ENCODE assay signal across 12 cellular contexts in the genomic region with DNA sequence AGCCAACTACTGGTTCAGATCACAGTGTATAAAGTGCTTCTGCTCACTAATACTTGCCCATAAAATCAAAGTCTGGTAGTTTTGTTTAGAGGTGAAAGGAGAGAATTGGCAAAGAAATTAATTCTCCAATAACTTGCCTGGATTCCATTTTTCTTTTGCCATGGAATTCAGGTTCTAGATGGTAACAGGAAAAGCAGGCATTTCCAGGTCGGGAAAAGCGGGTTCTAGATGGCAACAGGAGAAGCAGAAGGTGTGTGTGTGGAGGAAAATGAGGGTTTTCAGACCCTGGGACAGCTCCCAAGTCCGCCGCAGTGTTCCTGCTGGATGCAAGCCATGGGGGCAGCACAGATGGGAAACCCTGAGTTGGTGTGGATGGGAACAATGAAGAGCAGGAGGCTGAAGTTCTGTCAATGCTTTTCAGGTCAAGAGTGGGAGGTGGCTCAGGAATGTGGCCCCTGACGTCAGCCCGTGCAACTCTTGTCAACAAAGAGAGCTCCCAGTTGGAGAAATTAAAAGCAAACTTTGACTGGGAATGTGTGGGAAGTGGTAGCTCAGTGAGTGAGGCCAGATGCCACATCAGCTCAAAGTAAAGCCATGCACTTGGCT.
DNase-seq lines count a peak whose midpoint lies in the region; ATAC-seq, FAIRE-seq and TF ChIP-seq lines count a peak whose summit lies in the region.
"Had no signal": no experiment of that assay in that cellular context is flagged by ENCODE, and none has a peak within 500 bp of the region (broad histone marks: within the 10 kb centered on the region; RNA-seq: fewer than 3 reads in every experiment).

No MANE protein-coding gene starts in this region.

- no peaks in the 10 kb centered on the region for H3K79me2 ChIP-seq in smooth muscle cell (ENCODE audit: low read depth)

- no peak overlapping the region for H3K4me3 ChIP-seq in HEK293 (ENCODE audit: low read depth, low read length)
- no peak overlapping the region for H3K4me3 ChIP-seq in esophagus muscularis mucosa
- H3K4me3 ChIP-seq in lower lobe of right lung, result no peak overlapping the region
- no peak overlapping the region for H3K4me3 ChIP-seq in smooth muscle cell
- H3K4me3 ChIP-seq in pancreas, result no peak overlapping the region

- H3K4me1 ChIP-seq in HEK293 (ENCODE audit: control insufficient read depth, insufficient read depth, low read length), result peaks cover 2% of the 10 kb centered on the region
- no peaks in the 10 kb centered on the region for H3K4me1 ChIP-seq in esophagus muscularis mucosa
- peaks cover 14% of the 10 kb centered on the region for H3K4me1 ChIP-seq in lower lobe of right lung
- H3K4me1 ChIP-seq in smooth muscle cell (ENCODE audit: low read depth), result peaks cover 16% of the 10 kb centered on the region
- no peaks in the 10 kb centered on the region for H3K4me1 ChIP-seq in pancreas

- H3K36me3 ChIP-seq in HEK293 (ENCODE audit: control insufficient read depth in 2 of 2, insufficient read depth in 1 of 2, low read length in 2 of 2) (no peaks in the 10 kb centered on the region), esophagus muscularis mucosa (no peaks in the 10 kb centered on the region), lower lobe of right lung (no peaks in the 10 kb centered on the region), smooth muscle cell (ENCODE audit: low read depth) (no peaks in the 10 kb centered on the region), pancreas (no peaks in the 10 kb centered on the region)

- intact Hi-C loops in esophagus muscularis mucosa (cut with DNase I), result no loop called here
- intact Hi-C loops in lower lobe of right lung (cut with DNase I), result no loop called here
- intact Hi-C loops in pancreas (cut with DNase I), result no loop called here

- no peak for FAIRE-seq in pancreas (lab: Jason Lieb, UNC)

- H3K9ac ChIP-seq in smooth muscle cell (ENCODE audit: low read depth), result no peak overlapping the region

- H3K27me3 ChIP-seq in esophagus muscularis mucosa, result no peaks in the 10 kb centered on the region
- no peaks in the 10 kb centered on the region for H3K27me3 ChIP-seq in lower lobe of right lung (ENCODE audit: low read depth)
- H3K27me3 ChIP-seq in smooth muscle cell (ENCODE audit: low read depth), result no peaks in the 10 kb centered on the region
- H3K27me3 ChIP-seq in pancreas, result no peaks in the 10 kb centered on the region

- no peak for TF ChIP-seq EP300 in esophagus muscularis mucosa (IDR thresholded peaks at IDR 0.05)

- H2AFZ ChIP-seq in smooth muscle cell (ENCODE audit: low read depth), result no peak overlapping the region

- no peak for TF ChIP-seq POLR2A in esophagus muscularis mucosa (IDR thresholded peaks at IDR 0.05; ENCODE audit: low read depth)

- H3K27ac ChIP-seq in HEK293 (ENCODE audit: extremely low read depth, low read depth, low read length) (no peak overlapping the region), esophagus muscularis mucosa (replicated peaks in 1 of 4) (no peak overlapping the region), lower lobe of right lung (peak overlapping the region; percentile 53), smooth muscle cell (ENCODE audit: low read depth) (no peak overlapping the region), pancreas (no peak overlapping the region)

- H3K9me3 ChIP-seq in HEK293 (ENCODE audit: control insufficient read depth, insufficient read depth, low read depth, low read length) (no peaks in the 10 kb centered on the region), esophagus muscularis mucosa (no peaks in the 10 kb centered on the region), lower lobe of right lung (no peaks in the 10 kb centered on the region), smooth muscle cell (replicated peaks; ENCODE audit: low read depth) (no peaks in the 10 kb centered on the region), pancreas (no peaks in the 10 kb centered on the region)

- ATAC-seq in lower lobe of right lung (peak; percentile 84 to 92), pancreas (no peak), GM21528 (IDR thresholded peaks at IDR 0.05; ENCODE audit: low FRiP score, unreplicated experiment) (no peak)

- peak; percentile 50 for DNase-seq in esophagus muscularis mucosa (ENCODE audit: extremely low spot score)
- DNase-seq in lower lobe of right lung, result peak; percentile 74
- DNase-seq in smooth muscle cell (lab: John Stamatoyannopoulos, UW; ENCODE audit: unreplicated experiment), result no peak
- no peak for DNase-seq in pancreas
- DNase-seq in OCI-M1 (lab: John Stamatoyannopoulos, UW), result no peak
- DNase-seq: Calu3; CD4-positive, alpha-beta T cell; H9; NCI-H1417 treated with DMSO at 0.1 percent for 48 hours; NCI-H2029 treated with DMSO at 0.1 percent for 48 hours had no signal

- H3F3A ChIP-seq in smooth muscle cell (ENCODE audit: low read depth), result peaks cover 15% of the 10 kb centered on the region

- POLR2A ChIA-PET in HEK293 (lab: Yijun Ruan, JAX), result no interaction called here

- TF ChIP-seq CTCF in HEK293 (tag by site-specific recombination; IDR thresholded peaks at IDR 0.05) (no peak), esophagus muscularis mucosa (IDR thresholded peaks at IDR 0.05) (no peak), lower lobe of right lung (IDR thresholded peaks at IDR 0.05) (no peak), smooth muscle cell (IDR thresholded peaks at IDR 0.05; ENCODE audit: borderline replicate concordance, insufficient read depth, poor library complexity, severe bottlenecking) (no peak), pancreas (IDR thresholded peaks at IDR 0.05) (no peak)

- no peaks in the 10 kb centered on the region for H4K20me1 ChIP-seq in smooth muscle cell (ENCODE audit: low read depth)

- 68% methylated on average over 6 of the region's 6 CpGs for whole genome bisulfite sequencing in esophagus muscularis mucosa
- WGBS in smooth muscle cell (ENCODE audit: low lambda C conversion rate), result 70% methylated on average over 6 of the region's 6 CpGs
- 79 to 84% methylated on average over 6 of the region's 6 CpGs for WGBS in pancreas, 2 donors

- CTCF ChIA-PET in HEK293 (lab: Yijun Ruan, JAX), result no interaction called here

- H3K4me2 ChIP-seq in smooth muscle cell, result peak overlapping the region; percentile 2

TF ChIP-seq in HEK293, 187 proteins besides CTCF, POLR2A, EP300 and RAD21:
- TF ChIP-seq ZFHX2 (tag by site-specific recombination; conservative IDR thresholded peaks at IDR 0.05), result peak; percentile 55
- peak; percentile 39; the same call in 1 of the 2 replicates for TF ChIP-seq EGR2 (tag by site-specific recombination; IDR thresholded peaks at IDR 0.05; ENCODE audit: low read depth)
- TF ChIP-seq, protein P1, sequence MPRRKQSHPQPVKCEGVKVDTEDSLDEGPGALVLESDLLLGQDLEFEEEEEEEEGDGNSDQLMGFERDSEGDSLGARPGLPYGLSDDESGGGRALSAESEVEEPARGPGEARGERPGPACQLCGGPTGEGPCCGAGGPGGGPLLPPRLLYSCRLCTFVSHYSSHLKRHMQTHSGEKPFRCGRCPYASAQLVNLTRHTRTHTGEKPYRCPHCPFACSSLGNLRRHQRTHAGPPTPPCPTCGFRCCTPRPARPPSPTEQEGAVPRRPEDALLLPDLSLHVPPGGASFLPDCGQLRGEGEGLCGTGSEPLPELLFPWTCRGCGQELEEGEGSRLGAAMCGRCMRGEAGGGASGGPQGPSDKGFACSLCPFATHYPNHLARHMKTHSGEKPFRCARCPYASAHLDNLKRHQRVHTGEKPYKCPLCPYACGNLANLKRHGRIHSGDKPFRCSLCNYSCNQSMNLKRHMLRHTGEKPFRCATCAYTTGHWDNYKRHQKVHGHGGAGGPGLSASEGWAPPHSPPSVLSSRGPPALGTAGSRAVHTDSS (tag by site-specific recombination; IDR thresholded peaks at IDR 0.05), result no peak

Comparison
In these comparisons a context has a peak if more than half of its experiments do, and no peak if none do; other contexts are left out.
1. DNase-seq: peak in esophagus muscularis mucosa (single experiment) and lower lobe of right lung (single experiment); none in smooth muscle cell (single experiment), pancreas (0 of 6) and OCI-M1 (single experiment).
2. ATAC-seq: peak in lower lobe of right lung (2 of 2); none in pancreas (0 of 4) and GM21528 (single experiment).